In the genomic region with DNA sequence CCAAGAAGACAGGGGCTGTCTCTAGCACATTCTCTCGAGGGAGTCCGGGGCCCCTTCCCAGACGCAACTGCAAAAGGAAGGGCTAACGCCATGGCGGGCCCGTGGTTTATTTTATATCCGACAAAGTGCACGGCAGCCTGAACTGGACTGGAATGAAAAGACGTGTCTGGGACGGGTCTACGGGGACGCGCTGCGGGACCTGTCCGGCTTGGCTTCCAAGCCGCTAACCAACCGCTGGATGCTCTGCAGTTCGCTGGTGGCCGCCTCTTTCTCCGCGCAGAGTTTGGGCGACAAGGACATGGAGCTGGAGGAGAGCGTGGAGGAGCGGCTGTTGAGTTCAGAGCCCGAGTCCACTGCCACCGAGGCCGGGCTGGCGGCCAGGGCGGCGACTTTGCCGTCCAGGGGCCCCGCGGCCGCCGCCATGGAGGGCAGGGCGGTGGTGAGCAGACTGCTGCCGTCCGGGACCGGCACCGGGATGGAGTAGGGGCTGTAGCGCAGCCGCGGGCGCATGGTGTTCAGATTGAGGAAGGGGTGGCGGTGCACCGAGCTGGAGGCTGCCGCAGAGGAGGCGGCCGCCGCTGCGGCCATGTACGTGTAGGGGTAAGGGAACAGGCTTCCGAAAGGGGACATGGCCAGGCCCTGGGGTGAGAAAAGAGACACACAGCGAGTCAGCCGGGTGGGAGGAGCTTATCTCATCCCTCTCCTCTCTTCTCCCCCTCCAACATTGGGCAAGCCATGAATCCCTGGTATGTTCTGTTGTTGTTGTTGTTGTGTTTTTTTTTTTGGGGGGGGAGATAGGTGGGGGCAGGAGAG, we compare ENCODE assay signal across 12 cellular contexts. TPM values are rescaled to one million over a fixed set of nuclear protein-coding genes. Genes with fewer than 3 reads are reported as not detected.
DNase-seq lines count a peak whose midpoint lies in the region; ATAC-seq, FAIRE-seq and TF ChIP-seq lines count a peak whose summit lies in the region.
"Had no signal": no experiment of that assay in that cellular context is flagged by ENCODE, and none has a peak within 500 bp of the region (broad histone marks: within the 10 kb centered on the region; RNA-seq: fewer than 3 reads in every experiment).

No MANE protein-coding gene starts in this region.

- no peak overlapping the region for H2AFZ ChIP-seq in endothelial cell of umbilical vein (ENCODE audit: low read depth, low read length)

- no peaks in the 10 kb centered on the region for H3K9me3 Mint-ChIP-seq in mesothelial cell of epicardium
- H3K9me3 Mint-ChIP-seq: IgD-negative memory B cell had no signal

- no peak for DNase-seq in heart right ventricle
- no peak for DNase-seq in left cardiac atrium
- DNase-seq in endothelial cell of umbilical vein (ENCODE audit: low read depth, low spot score): no peak
- peak in 1 of 2 experiments; percentile 60 for DNase-seq in mesothelial cell of epicardium (ENCODE audit: low spot score in 2 of 2, unreplicated experiment in 2 of 2)
- DNase-seq in uterus: peak; percentile 63 to 86
- DNase-seq in NCI-H1092 treated with DMSO at 0.1 percent for 48 hours (lab: John Stamatoyannopoulos, UW): no peak
- no peak for DNase-seq in dorsolateral prefrontal cortex
- no peak for DNase-seq in SHP77 treated with DMSO at 0.1 percent for 48 hours (lab: John Stamatoyannopoulos, UW)
- DNase-seq: activated CD4-positive, alpha-beta T cell treated with anti-CD3 and anti-CD28 coated beads for 36 hours; activated effector memory CD4-positive, alpha-beta T cell treated with Interleukin-2 at 50 U/mL for 16 hours had no signal

- H3K27me3 Mint-ChIP-seq in mesothelial cell of epicardium (ENCODE audit: low read depth): no peaks in the 10 kb centered on the region

- H3K4me3 ChIP-seq in heart right ventricle: peak overlapping the region in 4 of 10 donors; percentile 4 to 27 (median 18)
- H3K4me3 ChIP-seq in endothelial cell of umbilical vein (replicated peaks in 1 of 3; ENCODE audit: insufficient read depth in 1 of 3, low read depth in 1 of 3, low read length in 3 of 3): no peak overlapping the region
- H3K4me3 ChIP-seq in uterus: peak overlapping the region; percentile 14 to 37
- H3K4me3 ChIP-seq in dorsolateral prefrontal cortex: peak overlapping the region in 10 of 59 donors; percentile 3 to 39 (median 14)

- no peaks in the 10 kb centered on the region for H4K20me1 ChIP-seq in endothelial cell of umbilical vein (replicated peaks; ENCODE audit: control insufficient read depth, extremely low read depth, insufficient read depth, low read length)

- no peaks in the 10 kb centered on the region for H3K79me2 ChIP-seq in endothelial cell of umbilical vein (ENCODE audit: control insufficient read depth, insufficient read depth, low read length)

- no peak for FAIRE-seq in endothelial cell of umbilical vein (lab: Jason Lieb, UNC)
- FAIRE-seq: islet of Langerhans had no signal

- H3K9me3 ChIP-seq in heart right ventricle: no peaks in the 10 kb centered on the region
- H3K9me3 ChIP-seq in endothelial cell of umbilical vein (replicated peaks; ENCODE audit: control insufficient read depth, insufficient read depth, low read length): no peaks in the 10 kb centered on the region
- no peaks in the 10 kb centered on the region for H3K9me3 ChIP-seq in uterus

- H3K27ac ChIP-seq in heart right ventricle (peak overlapping the region in 8 of 10 donors; percentile 5 to 55 (median 40)), endothelial cell of umbilical vein (ENCODE audit: insufficient read depth, low read depth, low read length) (no peak overlapping the region), uterus (peak overlapping the region; percentile 97 to 98), dorsolateral prefrontal cortex (peak overlapping the region in 10 of 59 donors; percentile 2 to 61 (median 20))

- no TSS peak for BruUV-seq in endothelial cell of umbilical vein (replicated peaks; lab: Mats Ljungman, UMichigan)

- POLR2A ChIA-PET in endothelial cell of umbilical vein (lab: Charles Lee): no interaction called here

- CTCF ChIA-PET in endothelial cell of umbilical vein (lab: Charles Lee): interaction anchor here (1.3 to 1.7 kb wide), 3 partner anchors 9 to 1246 kb away, joined by 4 to 6 read pairs (median 5); no protein-coding TSS in a partner anchor

- H3K4me2 ChIP-seq in endothelial cell of umbilical vein (ENCODE audit: insufficient read depth, low read length): no peak overlapping the region

- H3K4me1 Mint-ChIP-seq in mesothelial cell of epicardium: peaks cover 79% of the 10 kb centered on the region
- H3K4me1 Mint-ChIP-seq: activated CD4-positive, alpha-beta T cell treated with anti-CD3 and anti-CD28 coated beads for 36 hours had no signal

- peak overlapping the region; percentile 100 for H3K27ac Mint-ChIP-seq in mesothelial cell of epicardium
- H3K27ac Mint-ChIP-seq: activated CD4-positive, alpha-beta T cell treated with anti-CD3 and anti-CD28 coated beads for 36 hours; IgD-negative memory B cell had no signal

- 54 to 63% methylated on average over 55 of the region's 55 CpGs for WGBS in heart right ventricle, 2 donors

- no peak overlapping the region for H3K9ac ChIP-seq in endothelial cell of umbilical vein (replicated peaks; ENCODE audit: extremely low read depth, insufficient read depth, low read length)

- ATAC-seq in heart right ventricle (no peak), left cardiac atrium (no peak)
- ATAC-seq: activated CD4-positive, alpha-beta T cell treated with anti-CD3 and anti-CD28 coated beads for 36 hours had no signal

- no peak for TF ChIP-seq POLR2A in endothelial cell of umbilical vein (IDR thresholded peaks at IDR 0.05; ENCODE audit: low read depth, low read length)
- TF ChIP-seq POLR2A in uterus (IDR thresholded peaks at IDR 0.05): peak; percentile 11 to 47

- peaks cover 52% of the 10 kb centered on the region for H3K36me3 Mint-ChIP-seq in mesothelial cell of epicardium
- H3K36me3 Mint-ChIP-seq: IgD-negative memory B cell had no signal

- intact Hi-C loops in heart right ventricle (cut with DNase I) (loop anchor here in 2 of 10 donors (5.0 to 10.0 kb wide), 2 partner anchors 953 to 960 kb away; no protein-coding TSS in a partner anchor), left cardiac atrium (cut with DNase I) (no loop called here), endothelial cell of umbilical vein (cut with micrococcal nuclease) (no loop called here), uterus (cut with DNase I; ENCODE audit: low total_unique reads) (no loop called here), dorsolateral prefrontal cortex (cut with DNase I) (no loop called here)

- dilution Hi-C loops in endothelial cell of umbilical vein (cut with MboI; ENCODE audit: extremely low pct_ligation_motif_present, low sequenced_read_pairs): no loop called here

- H3K4me1 ChIP-seq in heart right ventricle (peaks cover 2 to 42% (median 20%) of the 10 kb centered on the region in 9 donors), endothelial cell of umbilical vein (ENCODE audit: control insufficient read depth, extremely low read depth, insufficient read depth, low read length) (no peaks in the 10 kb centered on the region), uterus (peaks cover 0 to 4% of the 10 kb centered on the region in 2 donors)

- no peak for TF ChIP-seq CTCF in heart right ventricle (IDR thresholded peaks at IDR 0.05)
- TF ChIP-seq CTCF in endothelial cell of umbilical vein (IDR thresholded peaks at IDR 0.05; ENCODE audit: extremely low read depth in 1 of 2, insufficient read depth in 1 of 2, low read depth in 1 of 2, low read length in 2 of 2): no peak
- no peak for TF ChIP-seq CTCF in mesothelial cell of epicardium (IDR thresholded peaks at IDR 0.05; ENCODE audit: unreplicated experiment)
- no peak for TF ChIP-seq CTCF in uterus (IDR thresholded peaks at IDR 0.05)
- no peak for TF ChIP-seq CTCF in dorsolateral prefrontal cortex (IDR thresholded peaks at IDR 0.05 in 54 of 56, conservative IDR thresholded peaks at IDR 0.05 in 2 of 56; ENCODE audit: low read depth in 1 of 56, partially characterized antibody in 56 of 56)

- H3K4me3 Mint-ChIP-seq in mesothelial cell of epicardium: peak overlapping the region; percentile 80
- H3K4me3 Mint-ChIP-seq: activated CD4-positive, alpha-beta T cell treated with anti-CD3 and anti-CD28 coated beads for 36 hours; IgD-negative memory B cell had no signal

- peaks cover 0 to 62% (median 13%) of the 10 kb centered on the region in 9 donors for H3K36me3 ChIP-seq in heart right ventricle
- no peaks in the 10 kb centered on the region for H3K36me3 ChIP-seq in endothelial cell of umbilical vein (ENCODE audit: control insufficient read depth in 2 of 2, extremely low read depth in 1 of 2, insufficient read depth in 2 of 2, low read length in 2 of 2)
- H3K36me3 ChIP-seq in uterus: no peaks in the 10 kb centered on the region

- H3K27me3 ChIP-seq in heart right ventricle: peaks cover 6 to 91% (median 23%) of the 10 kb centered on the region in 7 donors
- H3K27me3 ChIP-seq in endothelial cell of umbilical vein (ENCODE audit: control insufficient read depth in 2 of 2, insufficient read depth in 2 of 2, low read length in 2 of 2): peaks cover 33 to 42% of the 10 kb centered on the region in 2 experiments
- no peaks in the 10 kb centered on the region for H3K27me3 ChIP-seq in uterus
- H3K27me3 ChIP-seq in dorsolateral prefrontal cortex: peaks cover 10 to 100% (median 97%) of the 10 kb centered on the region in 45 donors

- no peaks in the 10 kb centered on the region for H3K9me1 ChIP-seq in endothelial cell of umbilical vein (replicated peaks; ENCODE audit: control insufficient read depth, extremely low read depth, insufficient read depth, low read length)

TF ChIP-seq in endothelial cell of umbilical vein, 7 proteins besides CTCF, POLR2A, EP300 and RAD21 (continues in another document):
- TF ChIP-seq FOS (IDR thresholded peaks at IDR 0.05; ENCODE audit: borderline replicate concordance, insufficient read depth, low read length) (no peak), EZH2 (IDR thresholded peaks at IDR 0.05; ENCODE audit: borderline replicate concordance, low read depth, low read length, severe bottlenecking) (peak; percentile 55), GATA2 (IDR thresholded peaks at IDR 0.05; ENCODE audit: insufficient read depth, insufficient read length, low read depth, low read length) (no peak)

RNA-seq across cellular contexts. Expression of a gene that starts 12.1 kb away (rescaled TPM):
- total RNA-seq in heart right ventricle (10 to 100 TPM in 6 of 10 donors, 1 to 10 TPM in 4; 4.0 to 32.4 (median 11.4) TPM), left cardiac atrium (10 to 100 TPM in 1 of 2 donors, 1 to 10 TPM in 1; 7.7 to 14.3 TPM), endothelial cell of umbilical vein (1.1 and 2.0 TPM in 2 replicates), mesothelial cell of epicardium (409 to 427 TPM (median 425 TPM) in 3 replicates), uterus (100 to 1,000 TPM in 1 of 4 donors, 10 to 100 TPM in 3; 11.0 to 120 (median 56.3) TPM), dorsolateral prefrontal cortex (10 to 100 TPM in 5 of 120 experiments, 1 to 10 TPM in 115; 1.5 to 20.6 (median 4.4) TPM)
- polyA plus RNA-seq in heart right ventricle (10 to 100 TPM in 1 of 2 donors, 1 to 10 TPM in 1; 9.7 to 20.9 TPM), endothelial cell of umbilical vein (0.43 and 0.52 TPM in 2 replicates)
- polyA plus RNA-seq in endothelial cell of umbilical vein (2011; cell fraction: cytosol; rRNA removed): 0.10 and 0.30 TPM in 2 replicates
- polyA plus RNA-seq in endothelial cell of umbilical vein (2011; cell fraction: nucleus; rRNA removed): 1.1 and 1.2 TPM in 2 replicates
- polyA plus RNA-seq in endothelial cell of umbilical vein (2012): 0.11 and 0.14 TPM in 2 replicates
- polyA minus RNA-seq in endothelial cell of umbilical vein: 0.36 and 0.68 TPM in 2 replicates
- polyA minus RNA-seq in endothelial cell of umbilical vein (2011; cell fraction: cytosol; rRNA and poly(A)+ RNA removed): 49.4 TPM
- 0.77 and 1.5 TPM in 2 replicates for polyA minus RNA-seq in endothelial cell of umbilical vein (2011; cell fraction: nucleus; rRNA and poly(A)+ RNA removed)
- total RNA-seq: activated CD4-positive, alpha-beta T cell treated with anti-CD3 and anti-CD28 coated beads for 36 hours had no signal
- polyA plus RNA-seq: IgD-negative memory B cell had no signal

Comparison
In these comparisons a context has a peak if more than half of its experiments do, and no peak if none do; other contexts are left out.
1. DNase-seq: peak in uterus (2 of 2); none in heart right ventricle (0 of 2), left cardiac atrium (single experiment), endothelial cell of umbilical vein (single experiment), NCI-H1092 treated with DMSO at 0.1 percent for 48 hours (single experiment), dorsolateral prefrontal cortex (0 of 10) and SHP77 treated with DMSO at 0.1 percent for 48 hours (single experiment).
2. H3K4me3 ChIP-seq: peak in uterus (2 of 2); none in endothelial cell of umbilical vein (0 of 3).